8 cellular contexts compared by ENCODE assay signal in genomic region chr10:14838582-14839304, GRCh38. TPM values are rescaled to one million over a fixed set of nuclear protein-coding genes. Genes with fewer than 3 reads are reported as not detected.
DNase-seq lines count a peak whose midpoint lies in the region; TF ChIP-seq lines count a peak whose summit lies in the region.

No MANE protein-coding gene starts in this region.

- WGBS in thyroid gland, 2 donors, result 0 to 1% methylated on average over 20 to 26 of the region's 60 CpGs

- intact Hi-C loops in thyroid gland (cut with DNase I), result no loop called here

- H3K27ac ChIP-seq in muscle layer of duodenum (ENCODE audit: low read length), result peak overlapping the region; percentile 87
- peak overlapping the region; percentile 68 to 96 (median 70) for H3K27ac ChIP-seq in thyroid gland

- H3K4me1 ChIP-seq in muscle layer of duodenum (ENCODE audit: control insufficient read depth in 1 of 2, insufficient read depth in 2 of 2, low read length in 2 of 2) (peaks cover 0 to 14% of the 10 kb centered on the region in 2 donors), thyroid gland (peaks cover 11 to 15% of the 10 kb centered on the region in 2 donors)

- no peaks in the 10 kb centered on the region for H3K27me3 ChIP-seq in muscle layer of duodenum (ENCODE audit: low read depth, low read length)
- H3K27me3 ChIP-seq in thyroid gland, result no peaks in the 10 kb centered on the region

- H3K9me3 ChIP-seq in muscle layer of duodenum (ENCODE audit: control insufficient read depth in 1 of 2, low read length in 2 of 2) (no peaks in the 10 kb centered on the region), thyroid gland (no peaks in the 10 kb centered on the region)

- peak overlapping the region; percentile 96 for H3K4me3 ChIP-seq in epithelial cell of proximal tubule (ENCODE audit: low read depth, low read length)
- H3K4me3 ChIP-seq in muscle layer of duodenum (ENCODE audit: low read depth in 1 of 2, low read length in 2 of 2), result peak overlapping the region; percentile 70 to 96
- peak overlapping the region; percentile 69 to 94 (median 77) for H3K4me3 ChIP-seq in thyroid gland (replicated peaks in 1 of 3)

- peaks cover 25 to 38% of the 10 kb centered on the region in 2 donors for H3K36me3 ChIP-seq in muscle layer of duodenum (ENCODE audit: control insufficient read depth in 1 of 2, insufficient read depth in 2 of 2, low read length in 2 of 2)
- peaks cover 14 to 16% of the 10 kb centered on the region in 2 donors for H3K36me3 ChIP-seq in thyroid gland

- TF ChIP-seq CTCF in epithelial cell of proximal tubule (conservative IDR thresholded peaks at IDR 0.05; ENCODE audit: low read depth, low read length) (no peak), thyroid gland (IDR thresholded peaks at IDR 0.05) (no peak)

- no peak for TF ChIP-seq POLR2A in thyroid gland (IDR thresholded peaks at IDR 0.05)

- DNase-seq in activated effector memory CD4-positive, alpha-beta T cell treated with anti-CD3 and anti-CD28 coated beads, Interleukin-2, amount 50 U/mL, for 16 hours, result peak; percentile 75
- no peak for DNase-seq in activated effector memory CD4-positive, alpha-beta T cell treated with Interleukin-2 at 50 U/mL for 16 hours
- DNase-seq in HuH-7.5 (ENCODE audit: low spot score) (peak; percentile 39), epithelial cell of proximal tubule (ENCODE audit: low read depth) (no peak), thyroid gland (peak in 1 of 2 donors; percentile 35), NK-92 (lab: John Stamatoyannopoulos, UW; ENCODE audit: unreplicated experiment) (no peak)
- DNase-seq in activated CD4-positive, alpha-beta T cell treated with anti-CD3 and anti-CD28 coated beads, Interleukin-2, amount 50 U/mL, for 48 hours, result peak; percentile 24 to 32

RNA-seq across cellular contexts. Expression of gene HSPA14, which starts 0.6 kb away (rescaled TPM):
- total RNA-seq in epithelial cell of proximal tubule, result 10.7 and 17.7 TPM in 2 replicates
- total RNA-seq in thyroid gland, result 10 to 100 TPM; 11.1 to 19.2 (median 16.7) TPM

RNA-seq across cellular contexts. Expression of gene MSANTD7, which starts 0.6 kb away (rescaled TPM):
- total RNA-seq in epithelial cell of proximal tubule, result 12.1 and 13.2 TPM in 2 replicates
- total RNA-seq in thyroid gland, result 10 to 100 TPM in 3 of 4 donors, 1 to 10 TPM in 1; 9.0 to 14.6 (median 11.5) TPM

RNA-seq across cellular contexts. Expression of gene CDNF, which starts 0.9 kb away (rescaled TPM):
- 0.29 TPM in 1 of 2 replicates, not detected in the other for total RNA-seq in epithelial cell of proximal tubule
- 1 to 10 TPM; 2.6 to 9.4 (median 3.8) TPM for total RNA-seq in thyroid gland

RNA-seq across cellular contexts. Expression of gene SUV39H2, which starts 39.9 kb away (rescaled TPM):
- 16.5 and 26.8 TPM in 2 replicates for total RNA-seq in epithelial cell of proximal tubule
- total RNA-seq in thyroid gland, result 1 to 10 TPM; 5.1 to 9.6 (median 8.7) TPM

Comparison
In these comparisons a context has a peak if more than half of its experiments do, and no peak if none do; other contexts are left out.
1. DNase-seq: peak in activated effector memory CD4-positive, alpha-beta T cell treated with anti-CD3 and anti-CD28 coated beads, Interleukin-2, amount 50 U/mL, for 16 hours (single experiment), HuH-7.5 (single experiment) and activated CD4-positive, alpha-beta T cell treated with anti-CD3 and anti-CD28 coated beads, Interleukin-2, amount 50 U/mL, for 48 hours (2 of 2); none in activated effector memory CD4-positive, alpha-beta T cell treated with Interleukin-2 at 50 U/mL for 16 hours (single experiment), epithelial cell of proximal tubule (single experiment) and NK-92 (single experiment).
2. Peak in every context shown above with its lines, with median percentiles within 50 percentile points of each other: H3K4me3 ChIP-seq.